Comparison of ENCODE assay signal across 1 cellular context in genomic region chr1:156308078-156308477, GRCh38.
TF ChIP-seq lines count a peak whose summit lies in the region.

No MANE protein-coding gene starts in this region.

TF ChIP-seq in endothelial cell of umbilical vein, 7 proteins besides CTCF, POLR2A, EP300 and RAD21 (continued from another document):
- TF ChIP-seq MYC (IDR thresholded peaks at IDR 0.05; ENCODE audit: low read depth, low read length) (no peak), GATA2 (IDR thresholded peaks at IDR 0.05; ENCODE audit: insufficient read depth, insufficient read length, low read depth, low read length) (no peak), EZH2 (IDR thresholded peaks at IDR 0.05; ENCODE audit: borderline replicate concordance, low read depth, low read length, severe bottlenecking) (no peak), MAX (IDR thresholded peaks at IDR 0.05; ENCODE audit: insufficient read depth, insufficient read length) (no peak), POLR2AphosphoS5 (IDR thresholded peaks at IDR 0.05; ENCODE audit: insufficient read depth, low read depth, low read length) (no peak)
TF ChIP-seq in endothelial cell of umbilical vein: peak in this region for 2.
